Comparison of ENCODE assay signal across 11 cellular contexts in the genomic region with DNA sequence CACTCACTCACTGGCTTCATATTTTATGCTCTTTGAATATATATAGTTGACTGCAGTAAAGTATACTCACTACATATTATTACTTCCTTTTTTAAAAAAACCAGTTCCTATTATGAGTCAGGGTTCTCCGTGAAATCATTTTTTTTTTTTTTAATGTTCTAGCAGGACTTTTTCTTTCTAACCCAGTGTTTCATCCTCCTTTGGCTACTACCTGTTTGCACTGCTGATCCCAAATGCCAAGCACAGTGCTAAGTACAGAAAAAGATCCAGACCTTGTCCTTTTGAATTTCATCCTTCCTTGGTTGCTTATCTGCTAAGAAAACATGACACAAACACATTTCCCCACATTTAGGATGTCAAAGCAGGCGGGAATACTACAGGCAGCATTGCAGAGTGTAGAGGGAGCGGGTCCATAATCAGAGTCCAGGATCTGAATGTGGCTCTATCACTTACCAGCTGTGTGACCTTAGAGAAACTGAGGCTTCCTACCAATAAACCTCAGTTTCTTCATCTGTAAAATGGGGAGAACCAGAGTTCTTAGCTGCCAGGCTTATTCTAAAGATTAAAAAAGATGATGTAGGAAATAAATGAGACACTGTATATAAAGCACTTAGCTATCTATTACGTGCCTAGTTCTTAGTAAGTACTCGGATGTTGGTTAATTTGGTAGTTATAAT. TPM values are rescaled to one million over a fixed set of nuclear protein-coding genes. Genes with fewer than 3 reads are reported as not detected.
A peak's percentile ranks its signal among the peaks of the same experiment; 100 is the strongest.
DNase-seq lines count a peak whose midpoint lies in the region; ATAC-seq and TF ChIP-seq lines count a peak whose summit lies in the region.
"Had no signal": no experiment of that assay in that cellular context is flagged by ENCODE, and none has a peak within 500 bp of the region (broad histone marks: within the 10 kb centered on the region; RNA-seq: fewer than 3 reads in every experiment).

No MANE protein-coding gene starts in this region.

- DNase-seq in AML-193 (lab: John Stamatoyannopoulos, UW) (peak; percentile 31 to 54), right cardiac atrium (no peak), GM23248 (no peak)
- DNase-seq in CD8-positive, alpha-beta T cell: no peak
- DNase-seq in activated CD4-positive, alpha-beta T cell treated with anti-CD3 and anti-CD28 coated beads, Interleukin-2, amount 10 ng/mL, durations not matched to agents 7 days and 5 days: no peak
- DNase-seq: nucleus accumbens had no signal

- H2AFZ ChIP-seq in GM23248: no peak overlapping the region

- no peaks in the 10 kb centered on the region for H3K9me2 ChIP-seq in GM23248 (ENCODE audit: insufficient read depth)

- no peaks in the 10 kb centered on the region for H3K27me3 ChIP-seq in CD8-positive, alpha-beta T cell (ENCODE audit: insufficient read depth, low read length)
- H3K27me3 ChIP-seq in right cardiac atrium (ENCODE audit: control insufficient read depth, insufficient read depth) (no peaks in the 10 kb centered on the region), GM23248 (replicated peaks; ENCODE audit: insufficient read depth) (no peaks in the 10 kb centered on the region)

- no peaks in the 10 kb centered on the region for H3K9me3 ChIP-seq in CD8-positive, alpha-beta T cell (ENCODE audit: low read length)
- no peaks in the 10 kb centered on the region for H3K9me3 ChIP-seq in right cardiac atrium (ENCODE audit: control insufficient read depth, low read length)
- H3K9me3 ChIP-seq in GM23248 (ENCODE audit: low read depth): no peaks in the 10 kb centered on the region
- H3K9me3 ChIP-seq: A549 had no signal

- H3K79me2 ChIP-seq in GM23248 (ENCODE audit: insufficient read depth): peaks cover 24% of the 10 kb centered on the region

- intact Hi-C loops in dendritic cell treated with granulocyte-macrophage colony-stimulating factor and Interleukin-4, amounts not matched to agents 40 ng/mL and 50 ng/mL, for 4 days (cut with micrococcal nuclease): no loop called here
- intact Hi-C loops in CD8-positive, alpha-beta T cell (cut with DNase I, micrococcal nuclease): no loop called here
- intact Hi-C loops in right cardiac atrium (cut with DNase I): no loop called here

- in situ Hi-C loops in GM23248 (cut with MboI): no loop called here

- CTCF ChIA-PET in CD8-positive, alpha-beta T cell (lab: Charles Lee): interaction anchor here (1.0 kb wide), 1 partner anchor 482 kb away, joined by 3 read pairs; no protein-coding TSS in a partner anchor
- CTCF ChIA-PET in activated CD4-positive, alpha-beta T cell treated with anti-CD3 and anti-CD28 coated beads, Interleukin-2, amount 10 ng/mL, durations not matched to agents 7 days and 5 days (lab: Charles Lee): no interaction called here

- H3K4me2 ChIP-seq in GM23248 (ENCODE audit: unreplicated experiment): no peak overlapping the region
- H3K4me2 ChIP-seq: A549 had no signal

- H3K36me3 Mint-ChIP-seq in dendritic cell treated with granulocyte-macrophage colony-stimulating factor and Interleukin-4, amounts not matched to agents 40 ng/mL and 50 ng/mL, for 4 days (ENCODE audit: low read depth): peaks cover 30% of the 10 kb centered on the region
- H3K36me3 Mint-ChIP-seq in CD8-positive, alpha-beta T cell: peaks cover 53% of the 10 kb centered on the region
- H3K36me3 Mint-ChIP-seq in activated CD4-positive, alpha-beta T cell treated with anti-CD3 and anti-CD28 coated beads, Interleukin-2, amount 10 ng/mL, durations not matched to agents 7 days and 5 days (ENCODE audit: low read depth): peaks cover 18% of the 10 kb centered on the region

- no peak overlapping the region for H3K9ac ChIP-seq in GM23248

- TF ChIP-seq CTCF in CD8-positive, alpha-beta T cell (IDR thresholded peaks at IDR 0.05): no peak

- H3K9me3 Mint-ChIP-seq in dendritic cell treated with granulocyte-macrophage colony-stimulating factor and Interleukin-4, amounts not matched to agents 40 ng/mL and 50 ng/mL, for 4 days: no peaks in the 10 kb centered on the region
- H3K9me3 Mint-ChIP-seq in CD8-positive, alpha-beta T cell: no peaks in the 10 kb centered on the region
- H3K9me3 Mint-ChIP-seq in activated CD4-positive, alpha-beta T cell treated with anti-CD3 and anti-CD28 coated beads, Interleukin-2, amount 10 ng/mL, durations not matched to agents 7 days and 5 days: no peaks in the 10 kb centered on the region

- no peak overlapping the region for H3K4me3 ChIP-seq in CD8-positive, alpha-beta T cell (ENCODE audit: low read depth, low read length)
- H3K4me3 ChIP-seq in right cardiac atrium (ENCODE audit: low read length) (no peak overlapping the region), GM23248 (no peak overlapping the region)
- H3K4me3 ChIP-seq: A549 had no signal

- peaks cover 59% of the 10 kb centered on the region for H3K4me1 Mint-ChIP-seq in dendritic cell treated with granulocyte-macrophage colony-stimulating factor and Interleukin-4, amounts not matched to agents 40 ng/mL and 50 ng/mL, for 4 days (ENCODE audit: low read depth)
- no peaks in the 10 kb centered on the region for H3K4me1 Mint-ChIP-seq in CD8-positive, alpha-beta T cell (ENCODE audit: low read depth)
- peaks cover 9% of the 10 kb centered on the region for H3K4me1 Mint-ChIP-seq in activated CD4-positive, alpha-beta T cell treated with anti-CD3 and anti-CD28 coated beads, Interleukin-2, amount 10 ng/mL, durations not matched to agents 7 days and 5 days

- no peak overlapping the region for H3K27ac ChIP-seq in CD8-positive, alpha-beta T cell (ENCODE audit: low read depth, low read length)
- H3K27ac ChIP-seq in right cardiac atrium (ENCODE audit: low read length): no peak overlapping the region
- no peak overlapping the region for H3K27ac ChIP-seq in GM23248
- H3K27ac ChIP-seq: VCaP had no signal

- H4K20me1 ChIP-seq in GM23248 (ENCODE audit: insufficient read depth): no peaks in the 10 kb centered on the region

- H3K4me3 Mint-ChIP-seq in dendritic cell treated with granulocyte-macrophage colony-stimulating factor and Interleukin-4, amounts not matched to agents 40 ng/mL and 50 ng/mL, for 4 days: no peak overlapping the region
- no peak overlapping the region for H3K4me3 Mint-ChIP-seq in CD8-positive, alpha-beta T cell
- no peak overlapping the region for H3K4me3 Mint-ChIP-seq in activated CD4-positive, alpha-beta T cell treated with anti-CD3 and anti-CD28 coated beads, Interleukin-2, amount 10 ng/mL, durations not matched to agents 7 days and 5 days

- H3F3A ChIP-seq in GM23248 (ENCODE audit: insufficient read depth): peaks cover 50% of the 10 kb centered on the region

- peak overlapping the region; percentile 88 for H3K27ac Mint-ChIP-seq in dendritic cell treated with granulocyte-macrophage colony-stimulating factor and Interleukin-4, amounts not matched to agents 40 ng/mL and 50 ng/mL, for 4 days
- H3K27ac Mint-ChIP-seq in CD8-positive, alpha-beta T cell: no peak overlapping the region
- no peak overlapping the region for H3K27ac Mint-ChIP-seq in activated CD4-positive, alpha-beta T cell treated with anti-CD3 and anti-CD28 coated beads, Interleukin-2, amount 10 ng/mL, durations not matched to agents 7 days and 5 days

- no peaks in the 10 kb centered on the region for H3K36me3 ChIP-seq in CD8-positive, alpha-beta T cell (ENCODE audit: insufficient read depth, low read length)
- peaks cover 7% of the 10 kb centered on the region; the same call in 1 of the 2 replicates for H3K36me3 ChIP-seq in GM23248 (ENCODE audit: low read depth)

- H3K4me1 ChIP-seq in CD8-positive, alpha-beta T cell (ENCODE audit: insufficient read depth, low read length): no peaks in the 10 kb centered on the region
- H3K4me1 ChIP-seq in right cardiac atrium (ENCODE audit: control insufficient read depth, insufficient read depth, low read length) (no peaks in the 10 kb centered on the region), GM23248 (ENCODE audit: insufficient read depth) (peaks cover 35% of the 10 kb centered on the region)

- ATAC-seq in GM21447 (IDR thresholded peaks at IDR 0.05; ENCODE audit: unreplicated experiment): peak; percentile 64
- ATAC-seq in HG03558 (IDR thresholded peaks at IDR 0.05; ENCODE audit: extremely low read depth, unreplicated experiment): peak; percentile 58
- no peak for ATAC-seq in CD8-positive, alpha-beta T cell
- no peak for ATAC-seq in right cardiac atrium
- ATAC-seq: A549 had no signal

- POLR2A ChIA-PET in CD8-positive, alpha-beta T cell (lab: Charles Lee): no interaction called here
- POLR2A ChIA-PET in activated CD4-positive, alpha-beta T cell treated with anti-CD3 and anti-CD28 coated beads, Interleukin-2, amount 10 ng/mL, durations not matched to agents 7 days and 5 days (lab: Charles Lee): no interaction called here

- 88% methylated on average over 5 of the region's 5 CpGs for WGBS in right cardiac atrium
- WGBS in GM23248 (ENCODE audit: low coverage in 1 of 2, low lambda C conversion rate in 2 of 2, missing lambda C conversion rate in 2 of 2), 2 experiments: 92 to 94% methylated on average over 5 of the region's 5 CpGs

- H3K27me3 Mint-ChIP-seq in dendritic cell treated with granulocyte-macrophage colony-stimulating factor and Interleukin-4, amounts not matched to agents 40 ng/mL and 50 ng/mL, for 4 days: no peaks in the 10 kb centered on the region
- H3K27me3 Mint-ChIP-seq in CD8-positive, alpha-beta T cell (ENCODE audit: low read depth): no peaks in the 10 kb centered on the region
- no peaks in the 10 kb centered on the region for H3K27me3 Mint-ChIP-seq in activated CD4-positive, alpha-beta T cell treated with anti-CD3 and anti-CD28 coated beads, Interleukin-2, amount 10 ng/mL, durations not matched to agents 7 days and 5 days

RNA-seq across cellular contexts. Expression of gene ANPEP, which starts 37.2 kb away (rescaled TPM):
- under 1 TPM; 0.19 to 0.43 TPM for total RNA-seq in CD8-positive, alpha-beta T cell
- total RNA-seq in right cardiac atrium: 10 to 100 TPM in 3 of 4 donors, 1 to 10 TPM in 1; 8.9 to 16.3 (median 12.1) TPM
- polyA plus RNA-seq in right cardiac atrium: 8.8 TPM
- 1 to 10 TPM; 1.4 to 2.0 TPM for total RNA-seq in activated CD4-positive, alpha-beta T cell treated with anti-CD3 and anti-CD28 coated beads, Interleukin-2, amount 10 ng/mL, durations not matched to agents 7 days and 5 days
- 464 and 467 TPM in 2 replicates for total RNA-seq in GM23248 (2014; rRNA removed; shearing (Covaris generic))
- 568 and 585 TPM in 2 replicates for polyA plus RNA-seq in GM23248 (2016; fragmentation: Nextera tagmentation; extraction: Ambion mirVana)

RNA-seq across cellular contexts. Expression of gene AP3S2, which starts 42.0 kb away (rescaled TPM):
- 10 to 100 TPM; 14.2 to 16.0 TPM for total RNA-seq in CD8-positive, alpha-beta T cell
- total RNA-seq in right cardiac atrium: 10 to 100 TPM; 38.5 to 42.6 (median 40.4) TPM
- polyA plus RNA-seq in right cardiac atrium: 28.8 TPM
- total RNA-seq in activated CD4-positive, alpha-beta T cell treated with anti-CD3 and anti-CD28 coated beads, Interleukin-2, amount 10 ng/mL, durations not matched to agents 7 days and 5 days: 10 to 100 TPM; 25.3 to 28.1 TPM
- total RNA-seq in GM23248 (2014; rRNA removed; shearing (Covaris generic)): 78.7 and 85.0 TPM in 2 replicates
- polyA plus RNA-seq in GM23248 (2016; fragmentation: Nextera tagmentation; extraction: Ambion mirVana): 23.7 and 27.0 TPM in 2 replicates

Comparison
In these comparisons a context has a peak if more than half of its experiments do, and no peak if none do; other contexts are left out.
1. DNase-seq: peak in AML-193 (2 of 2); none in CD8-positive, alpha-beta T cell (0 of 7), right cardiac atrium (0 of 3), activated CD4-positive, alpha-beta T cell treated with anti-CD3 and anti-CD28 coated beads, Interleukin-2, amount 10 ng/mL, durations not matched to agents 7 days and 5 days (single experiment) and GM23248 (single experiment).
2. ATAC-seq: peak in GM21447 (single experiment) and HG03558 (single experiment); none in CD8-positive, alpha-beta T cell (single experiment) and right cardiac atrium (0 of 2).
3. RNA of gene ANPEP, which starts 37.2 kb away (total RNA-seq): 464 to 467 TPM in GM23248; 8.9 to 16.3 TPM in right cardiac atrium, 1.4 to 2.0 TPM in activated CD4-positive, alpha-beta T cell treated with anti-CD3 and anti-CD28 coated beads, Interleukin-2, amount 10 ng/mL, durations not matched to agents 7 days and 5 days and 0.19 to 0.43 TPM in CD8-positive, alpha-beta T cell; every median in the first group is over 10 times any median in the second.